ENCODE assay signal across 14 cellular contexts in genomic region chr4:144562019-144562740, GRCh38.
DNase-seq lines count a peak whose midpoint lies in the region; ATAC-seq, FAIRE-seq and TF ChIP-seq lines count a peak whose summit lies in the region.
"Had no signal": no experiment of that assay in that cellular context is flagged by ENCODE, and none has a peak within 500 bp of the region (broad histone marks: within the 10 kb centered on the region; RNA-seq: fewer than 3 reads in every experiment).

No MANE protein-coding gene starts in this region.

- no peak overlapping the region for H4K91ac ChIP-seq in H9 (ENCODE audit: insufficient read length, low read depth, low read length)

- H3K23me2 ChIP-seq in H9 (ENCODE audit: insufficient read length, low read depth, low read length, poor library complexity, severe bottlenecking): no peaks in the 10 kb centered on the region

- no peak overlapping the region for H2BK15ac ChIP-seq in H9 (ENCODE audit: low read depth, low read length)

- no CpG with 5 or more reads among the region's 10 CpGs for WGBS in H9 (ENCODE audit: extremely low coverage, insufficient read length, low lambda C conversion rate)
- WGBS in hepatocyte (ENCODE audit: low lambda C conversion rate, missing lambda C conversion rate): 43% methylated on average over 10 of the region's 10 CpGs
- 29 to 31% methylated on average over 10 of the region's 10 CpGs for WGBS in pancreas, 2 donors

- no peak overlapping the region for H3K18ac ChIP-seq in H9 (ENCODE audit: insufficient read length, low read depth, low read length)

- no peaks in the 10 kb centered on the region for H3K27me3 Mint-ChIP-seq in H9 (ENCODE audit: low read depth)

- no peaks in the 10 kb centered on the region for H3K27me3 ChIP-seq in H9 (ENCODE audit: insufficient read depth, low read length)
- no peaks in the 10 kb centered on the region for H3K27me3 ChIP-seq in hepatocyte
- no peaks in the 10 kb centered on the region for H3K27me3 ChIP-seq in pancreas
- H3K27me3 ChIP-seq: colonic mucosa, gastroesophageal sphincter had no signal

- H3K27ac ChIP-seq in H9 (ENCODE audit: insufficient read length, low read depth, low read length) (no peak overlapping the region), hepatocyte (no peak overlapping the region), pancreas (no peak overlapping the region)
- H3K27ac ChIP-seq: colonic mucosa, gastroesophageal sphincter had no signal

- H3K36me3 ChIP-seq in hepatocyte (replicated peaks; ENCODE audit: insufficient read depth, low read depth) (no peaks in the 10 kb centered on the region), pancreas (no peaks in the 10 kb centered on the region)
- H3K36me3 ChIP-seq: colonic mucosa, gastroesophageal sphincter had no signal

- H3K79me2 ChIP-seq in H9 (ENCODE audit: insufficient read depth, low read length) (no peaks in the 10 kb centered on the region), hepatocyte (no peaks in the 10 kb centered on the region)

- H3K23ac ChIP-seq in H9 (ENCODE audit: insufficient read length, low read depth, low read length): no peak overlapping the region

- no peak overlapping the region for H4K8ac ChIP-seq in H9 (replicated peaks; ENCODE audit: insufficient read length, low read depth, low read length)

- TF ChIP-seq CTCF in H9 (conservative IDR thresholded peaks at IDR 0.05) (peak; percentile 24; the same call in 1 of the 3 replicates), hepatocyte (IDR thresholded peaks at IDR 0.05; ENCODE audit: poor library complexity) (no peak), pancreas (IDR thresholded peaks at IDR 0.05) (no peak)

- no peaks in the 10 kb centered on the region for H3K79me1 ChIP-seq in H9 (ENCODE audit: insufficient read depth, low read depth, low read length, poor library complexity, severe bottlenecking)

- no peak overlapping the region for H3K4me2 ChIP-seq in H9 (ENCODE audit: insufficient read depth, insufficient read length, low read length)
- peak overlapping the region; percentile 28 for H3K4me2 ChIP-seq in hepatocyte

- H3K14ac ChIP-seq in H9 (ENCODE audit: insufficient read depth, low read length): no peak overlapping the region

- H2BK12ac ChIP-seq in H9 (ENCODE audit: insufficient read length, low read depth, low read length): no peak overlapping the region

- peak overlapping the region in 1 of 3 experiments; percentile 49; a peak in 1 of 7 replicates for H3K27ac Mint-ChIP-seq in H9
- H3K27ac Mint-ChIP-seq: activated naive CD8-positive, alpha-beta T cell had no signal

- H2BK5ac ChIP-seq in H9 (ENCODE audit: insufficient read length, low read length): no peak overlapping the region

- H3K9me3 ChIP-seq in H9 (ENCODE audit: control insufficient read depth, low read depth, low read length) (no peaks in the 10 kb centered on the region), hepatocyte (ENCODE audit: low read depth) (no peaks in the 10 kb centered on the region), pancreas (no peaks in the 10 kb centered on the region)
- H3K9me3 ChIP-seq: Caco-2, colonic mucosa, gastroesophageal sphincter had no signal

- peaks cover 3 to 4% of the 10 kb centered on the region in 2 experiments; a peak in 3 of 4 replicates for H3K4me1 Mint-ChIP-seq in H9

- H3K4me3 Mint-ChIP-seq in H9: no peak overlapping the region
- H3K4me3 Mint-ChIP-seq: activated naive CD8-positive, alpha-beta T cell had no signal

- peak; percentile 63 for DNase-seq in H9
- peak; percentile 68 for DNase-seq in SK-N-DZ (ENCODE audit: low spot score)
- peak; percentile 23 for DNase-seq in hepatocyte (ENCODE audit: low spot score)
- DNase-seq in pancreas: peak in 1 of 6 donors; percentile 9
- DNase-seq in ecto neural progenitor cell (ENCODE audit: low spot score): no peak
- no peak for DNase-seq in MV-4-11 (lab: John Stamatoyannopoulos, UW)
- DNase-seq: colonic mucosa, KG1, NCI-H2029 treated with DMSO at 0.1 percent for 48 hours, OCI-M1 had no signal

- no peak overlapping the region for H3K56ac ChIP-seq in H9 (ENCODE audit: insufficient read length, low read depth, low read length)

- H3K4me3 ChIP-seq in hepatocyte (no peak overlapping the region), pancreas (no peak overlapping the region)
- H3K4me3 ChIP-seq: colonic mucosa, gastroesophageal sphincter had no signal

- no peak for FAIRE-seq in pancreas (lab: Jason Lieb, UNC)

- H4K5ac ChIP-seq in H9 (ENCODE audit: insufficient read length, low read depth, low read length): no peak overlapping the region

- no peak overlapping the region for H2AK5ac ChIP-seq in H9 (ENCODE audit: insufficient read length, low read length)

- H3K9me3 Mint-ChIP-seq in H9: no peaks in the 10 kb centered on the region

- H2BK120ac ChIP-seq in H9 (ENCODE audit: low read depth, low read length, poor library complexity, severe bottlenecking): no peak overlapping the region

- H3K4me1 ChIP-seq in H9 (ENCODE audit: insufficient read depth, low read length) (no peaks in the 10 kb centered on the region), hepatocyte (ENCODE audit: insufficient read depth) (no peaks in the 10 kb centered on the region), pancreas (peaks cover 0 to 4% (median 0%) of the 10 kb centered on the region in 3 donors)
- H3K4me1 ChIP-seq: Caco-2, colonic mucosa had no signal

- H4K20me1 ChIP-seq in H9 (ENCODE audit: control insufficient read depth, insufficient read depth, insufficient read length) (no peaks in the 10 kb centered on the region), hepatocyte (ENCODE audit: insufficient read depth, poor library complexity, severe bottlenecking) (no peaks in the 10 kb centered on the region)

- H2AFZ ChIP-seq in H9 (ENCODE audit: low read length): no peak overlapping the region
- no peak overlapping the region for H2AFZ ChIP-seq in hepatocyte

- no peak overlapping the region for H3T11ph ChIP-seq in H9 (ENCODE audit: low read length)

- no peak overlapping the region for H3K9ac ChIP-seq in H9 (ENCODE audit: extremely low read depth, insufficient read length, low read length)

- H3K36me3 Mint-ChIP-seq in H9 (ENCODE audit: insufficient read depth in 1 of 3, low read depth in 3 of 3): no peaks in the 10 kb centered on the region
- H3K36me3 Mint-ChIP-seq: activated naive CD8-positive, alpha-beta T cell had no signal

- intact Hi-C loops in pancreas (cut with DNase I): no loop called here

- H3K9me2 ChIP-seq in hepatocyte (replicated peaks; ENCODE audit: insufficient read depth): no peaks in the 10 kb centered on the region

- no peak overlapping the region for H3K4ac ChIP-seq in H9 (ENCODE audit: low read depth, low read length)

- ATAC-seq in pancreas (peak in 3 of 4 donors; percentile 19 to 65 (median 23)), HG02610 (IDR thresholded peaks at IDR 0.05; ENCODE audit: unreplicated experiment) (no peak)
- ATAC-seq: gastroesophageal sphincter had no signal

- H2BK20ac ChIP-seq in H9 (ENCODE audit: low read depth, low read length, poor library complexity, severe bottlenecking): no peak overlapping the region

Comparison
In these comparisons a context has a peak if more than half of its experiments do, and no peak if none do; other contexts are left out.
1. DNase-seq: peak in H9 (single experiment), SK-N-DZ (single experiment) and hepatocyte (single experiment); none in ecto neural progenitor cell (single experiment) and MV-4-11 (single experiment).